20 cellular contexts compared by ENCODE assay signal in the genomic region with DNA sequence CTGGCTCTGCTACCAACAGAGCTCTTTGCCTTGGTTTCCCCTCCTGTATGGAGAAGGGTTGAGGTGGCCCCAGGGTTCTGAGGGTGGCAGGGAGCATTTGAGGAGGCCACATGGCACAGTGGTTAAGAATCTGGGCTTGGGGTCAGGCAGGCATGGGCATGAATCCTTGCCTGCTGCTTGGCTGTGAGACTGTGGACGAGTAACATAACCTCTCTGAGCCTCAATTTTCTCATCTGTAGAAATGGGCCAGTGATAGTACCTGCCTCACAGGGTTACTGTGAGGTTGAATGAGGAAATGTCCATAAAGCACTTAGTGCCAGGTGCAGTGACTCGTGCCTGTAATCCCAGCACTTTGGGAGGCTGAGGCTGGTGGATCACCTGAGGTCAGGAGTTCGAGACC. TPM values are rescaled to one million over a fixed set of nuclear protein-coding genes. Genes with fewer than 3 reads are reported as not detected.
DNase-seq lines count a peak whose midpoint lies in the region; ATAC-seq and TF ChIP-seq lines count a peak whose summit lies in the region.
"Had no signal": no experiment of that assay in that cellular context is flagged by ENCODE, and none has a peak within 500 bp of the region (broad histone marks: within the 10 kb centered on the region; RNA-seq: fewer than 3 reads in every experiment).

No MANE protein-coding gene starts in this region.

- H3K27ac Mint-ChIP-seq in stimulated activated effector memory CD8-positive, alpha-beta T cell treated with anti-CD3 and anti-CD28 coated beads, Interleukin-12 subunit alpha, Interleukin-12 subunit beta, amount 100 ng/mL, for 72 hours: no peak overlapping the region
- H3K27ac Mint-ChIP-seq: activated naive CD4-positive, alpha-beta T cell treated with anti-CD3 and anti-CD28 coated beads, Interleukin-2, amount 50 U/mL, for 24 hours; natural killer cell treated with Interleukin-12 subunit alpha and Interleukin-12 subunit beta and Interleukin-15 and Interleukin-18, amount 100 ng/mL, for 72 hours had no signal

- no peak overlapping the region for H3K14ac ChIP-seq in mesenchymal stem cell (ENCODE audit: low read length in 2 of 2)

- H2BK5ac ChIP-seq in mesenchymal stem cell (ENCODE audit: low read depth, low read length, poor library complexity, severe bottlenecking): no peak overlapping the region

- H2BK12ac ChIP-seq in mesenchymal stem cell (ENCODE audit: low read length in 2 of 2): no peak overlapping the region

- H3K9me3 ChIP-seq in Panc1 (ENCODE audit: control insufficient read depth, insufficient read depth, low read depth, low read length): no peaks in the 10 kb centered on the region
- H3K9me3 ChIP-seq in breast epithelium: no peaks in the 10 kb centered on the region
- no peaks in the 10 kb centered on the region for H3K9me3 ChIP-seq in lower lobe of right lung
- no peaks in the 10 kb centered on the region for H3K9me3 ChIP-seq in mesenchymal stem cell (ENCODE audit: control insufficient read depth, low read length)

- H2BK15ac ChIP-seq in mesenchymal stem cell (ENCODE audit: low read depth, poor library complexity, severe bottlenecking): no peak overlapping the region

- H2AK5ac ChIP-seq in mesenchymal stem cell (ENCODE audit: low read length, severe bottlenecking): no peak overlapping the region

- H3K27me3 ChIP-seq in Panc1 (ENCODE audit: control insufficient read depth, insufficient read depth, low read length): no peaks in the 10 kb centered on the region
- H3K27me3 ChIP-seq in breast epithelium: no peaks in the 10 kb centered on the region
- no peaks in the 10 kb centered on the region for H3K27me3 ChIP-seq in lower lobe of right lung (ENCODE audit: low read depth)
- H3K27me3 ChIP-seq in mesenchymal stem cell (ENCODE audit: control insufficient read depth in 1 of 2, insufficient read depth in 1 of 2, low read length in 2 of 2): no peaks in the 10 kb centered on the region
- H3K27me3 ChIP-seq in foreskin keratinocyte: no peaks in the 10 kb centered on the region
- H3K27me3 ChIP-seq: brain microvascular endothelial cell had no signal

- intact Hi-C loops in Panc1 (cut with micrococcal nuclease; ENCODE audit: unreplicated experiment) (no loop called here), breast epithelium (cut with DNase I; ENCODE audit: low total_unique reads) (no loop called here), lower lobe of right lung (cut with DNase I) (no loop called here)

- CTCF ChIA-PET in Panc1 (lab: Charles Lee): no interaction called here

- no peak overlapping the region for H2BK120ac ChIP-seq in mesenchymal stem cell (ENCODE audit: low read depth, low read length)

- no peaks in the 10 kb centered on the region for H3K79me1 ChIP-seq in mesenchymal stem cell (replicated peaks; ENCODE audit: low read length, poor library complexity, severe bottlenecking)

- no peak overlapping the region for H2AFZ ChIP-seq in mesenchymal stem cell (ENCODE audit: low read depth, low read length)

- no peak overlapping the region for H3K4me2 ChIP-seq in mesenchymal stem cell (ENCODE audit: low read length, poor library complexity, severe bottlenecking)

- peak overlapping the region; percentile 25 for H3K27ac ChIP-seq in Panc1 (ENCODE audit: low read length)
- H3K27ac ChIP-seq in breast epithelium: peak overlapping the region; percentile 96 to 99
- peak overlapping the region; percentile 69 for H3K27ac ChIP-seq in lower lobe of right lung
- H3K27ac ChIP-seq in temporal lobe (ENCODE audit: low read depth, low read length): peak overlapping the region; percentile 100
- no peak overlapping the region for H3K27ac ChIP-seq in mesenchymal stem cell (ENCODE audit: low read length, poor library complexity, severe bottlenecking)
- H3K27ac ChIP-seq in foreskin keratinocyte: no peak overlapping the region
- H3K27ac ChIP-seq: brain microvascular endothelial cell had no signal

- H3K23ac ChIP-seq in mesenchymal stem cell (ENCODE audit: low read length in 2 of 2): no peak overlapping the region

- H3K9ac ChIP-seq in mesenchymal stem cell (ENCODE audit: low read length): no peak overlapping the region

- H3K36me3 ChIP-seq in Panc1 (ENCODE audit: control insufficient read depth, insufficient read depth, low read length): no peaks in the 10 kb centered on the region
- H3K36me3 ChIP-seq in breast epithelium: no peaks in the 10 kb centered on the region
- H3K36me3 ChIP-seq in lower lobe of right lung: no peaks in the 10 kb centered on the region
- H3K36me3 ChIP-seq in mesenchymal stem cell (ENCODE audit: control insufficient read depth in 1 of 2, insufficient read depth in 2 of 2, low read depth in 1 of 2, low read length in 2 of 2): peaks cover 18 to 75% of the 10 kb centered on the region in 2 experiments

- BruUV-seq in Panc1 (replicated peaks; lab: Mats Ljungman, UMichigan): no TSS peak

- DNase-seq in Panc1 (ENCODE audit: low read depth, low spot score) (no peak), breast epithelium (ENCODE audit: low spot score in 2 of 2) (no peak), lower lobe of right lung (no peak), mesenchymal stem cell (no peak), foreskin keratinocyte (no peak)
- no peak for DNase-seq in stimulated activated effector memory CD8-positive, alpha-beta T cell treated with anti-CD3 and anti-CD28 coated beads, Interleukin-12 subunit alpha, Interleukin-12 subunit beta, amount 100 ng/mL, for 72 hours (ENCODE audit: low spot score in 2 of 2)
- DNase-seq: activated CD4-positive, alpha-beta T cell treated with anti-CD3 and anti-CD28 coated beads, Interleukin-2, amount 50 U/mL, for 48 hours; activated T-cell treated with anti-CD3 and anti-CD28 coated beads, Interleukin-2, amount 50 U/mL, for 4 hours; brain microvascular endothelial cell; COR-L47; HCEC 1CT; head of caudate nucleus; NCI-H187 treated with DMSO at 0.1 percent for 48 hours; NCI-H446 treated with DMSO at 0.1 percent for 48 hours had no signal

- no peaks in the 10 kb centered on the region for H3K4me1 Mint-ChIP-seq in stimulated activated effector memory CD8-positive, alpha-beta T cell treated with anti-CD3 and anti-CD28 coated beads, Interleukin-12 subunit alpha, Interleukin-12 subunit beta, amount 100 ng/mL, for 72 hours
- H3K4me1 Mint-ChIP-seq: activated naive CD4-positive, alpha-beta T cell treated with anti-CD3 and anti-CD28 coated beads, Interleukin-2, amount 50 U/mL, for 24 hours had no signal

- H3K18ac ChIP-seq in mesenchymal stem cell (ENCODE audit: low read depth in 1 of 2, low read length in 2 of 2): no peak overlapping the region

- ATAC-seq in Panc1 (no peak), lower lobe of right lung (no peak), HG03159 (IDR thresholded peaks at IDR 0.05; ENCODE audit: unreplicated experiment) (no peak), foreskin keratinocyte (no peak)
- no peak for ATAC-seq in stimulated activated effector memory CD8-positive, alpha-beta T cell treated with anti-CD3 and anti-CD28 coated beads, Interleukin-12 subunit alpha, Interleukin-12 subunit beta, amount 100 ng/mL, for 72 hours
- ATAC-seq: activated T-cell treated with anti-CD3 and anti-CD28 coated beads, Interleukin-2, amount 50 U/mL, for 4 hours; K562; natural killer cell treated with Interleukin-12 subunit alpha and Interleukin-12 subunit beta and Interleukin-15 and Interleukin-18, amount 100 ng/mL, for 72 hours; stimulated activated memory B cell treated with anti-CD40 and anti-IgM and Interleukin-4, amounts not matched to agents 10 μg/mL and 1 μg/mL and 100 μg/mL, for 72 hours had no signal

- no peak overlapping the region for H3K4me3 Mint-ChIP-seq in stimulated activated effector memory CD8-positive, alpha-beta T cell treated with anti-CD3 and anti-CD28 coated beads, Interleukin-12 subunit alpha, Interleukin-12 subunit beta, amount 100 ng/mL, for 72 hours
- H3K4me3 Mint-ChIP-seq: activated naive CD4-positive, alpha-beta T cell treated with anti-CD3 and anti-CD28 coated beads, Interleukin-2, amount 50 U/mL, for 24 hours; activated T-cell treated with anti-CD3 and anti-CD28 coated beads, Interleukin-2, amount 50 U/mL, for 4 hours; natural killer cell treated with Interleukin-12 subunit alpha and Interleukin-12 subunit beta and Interleukin-15 and Interleukin-18, amount 100 ng/mL, for 72 hours; stimulated activated memory B cell treated with anti-CD40 and anti-IgM and Interleukin-4, amounts not matched to agents 10 μg/mL and 1 μg/mL and 100 μg/mL, for 72 hours had no signal

- in situ Hi-C loops in Panc1 (cut with HindIII; ENCODE audit: low pct_unique_long_range_greater_than_20kb, low sequenced_read_pairs): no loop called here

- TF ChIP-seq POLR2A in breast epithelium (IDR thresholded peaks at IDR 0.05): no peak

- peaks cover 88% of the 10 kb centered on the region for H3K4me1 ChIP-seq in Panc1 (ENCODE audit: control insufficient read depth, insufficient read depth, low read length)
- H3K4me1 ChIP-seq in breast epithelium: peaks cover 50 to 82% of the 10 kb centered on the region in 2 donors
- peaks cover 98% of the 10 kb centered on the region for H3K4me1 ChIP-seq in lower lobe of right lung
- peaks cover 79% of the 10 kb centered on the region for H3K4me1 ChIP-seq in mesenchymal stem cell (ENCODE audit: control insufficient read depth, insufficient read depth, low read depth, low read length)
- peaks cover 51% of the 10 kb centered on the region for H3K4me1 ChIP-seq in foreskin keratinocyte

- no peak overlapping the region for H4K8ac ChIP-seq in mesenchymal stem cell (ENCODE audit: low read length)

- POLR2A ChIA-PET in Panc1 (lab: Charles Lee): no interaction called here

- no peaks in the 10 kb centered on the region for H3K36me3 Mint-ChIP-seq in stimulated activated effector memory CD8-positive, alpha-beta T cell treated with anti-CD3 and anti-CD28 coated beads, Interleukin-12 subunit alpha, Interleukin-12 subunit beta, amount 100 ng/mL, for 72 hours
- H3K36me3 Mint-ChIP-seq: activated naive CD4-positive, alpha-beta T cell treated with anti-CD3 and anti-CD28 coated beads, Interleukin-2, amount 50 U/mL, for 24 hours; natural killer cell treated with Interleukin-12 subunit alpha and Interleukin-12 subunit beta and Interleukin-15 and Interleukin-18, amount 100 ng/mL, for 72 hours had no signal

- 100% methylated on average over 1 of the region's 3 CpGs for whole genome bisulfite sequencing in mesenchymal stem cell

- H3K9me3 Mint-ChIP-seq in stimulated activated effector memory CD8-positive, alpha-beta T cell treated with anti-CD3 and anti-CD28 coated beads, Interleukin-12 subunit alpha, Interleukin-12 subunit beta, amount 100 ng/mL, for 72 hours: no peaks in the 10 kb centered on the region
- H3K9me3 Mint-ChIP-seq: activated naive CD4-positive, alpha-beta T cell treated with anti-CD3 and anti-CD28 coated beads, Interleukin-2, amount 50 U/mL, for 24 hours; activated T-cell treated with anti-CD3 and anti-CD28 coated beads, Interleukin-2, amount 50 U/mL, for 4 hours; natural killer cell treated with Interleukin-12 subunit alpha and Interleukin-12 subunit beta and Interleukin-15 and Interleukin-18, amount 100 ng/mL, for 72 hours; stimulated activated memory B cell treated with anti-CD40 and anti-IgM and Interleukin-4, amounts not matched to agents 10 μg/mL and 1 μg/mL and 100 μg/mL, for 72 hours had no signal

- no peak overlapping the region for H3K4ac ChIP-seq in mesenchymal stem cell (ENCODE audit: low read depth in 1 of 2, low read length in 2 of 2)

- H4K91ac ChIP-seq in mesenchymal stem cell (ENCODE audit: low read length): no peak overlapping the region

- H3K4me3 ChIP-seq in Panc1 (ENCODE audit: low read depth in 2 of 2, low read length in 2 of 2) (no peak overlapping the region), breast epithelium (no peak overlapping the region), lower lobe of right lung (no peak overlapping the region), mesenchymal stem cell (ENCODE audit: insufficient read depth in 1 of 2, low read depth in 1 of 2, low read length in 2 of 2) (no peak overlapping the region)
- H3K4me3 ChIP-seq: K562 had no signal

- no peak for TF ChIP-seq CTCF in Panc1 (IDR thresholded peaks at IDR 0.05)
- no peak for TF ChIP-seq CTCF in breast epithelium (IDR thresholded peaks at IDR 0.05)
- no peak for TF ChIP-seq CTCF in lower lobe of right lung (IDR thresholded peaks at IDR 0.05)
- TF ChIP-seq CTCF in foreskin keratinocyte (conservative IDR thresholded peaks at IDR 0.05): no peak

RNA-seq across cellular contexts. Expression of a gene that starts 5.1 kb away (rescaled TPM):
- total RNA-seq in Panc1 (2021; ENCODE audit: unreplicated experiment) (142 TPM), breast epithelium (10 to 100 TPM; 46.7 to 92.3 (median 74.1) TPM), lower lobe of right lung (117 TPM), temporal lobe (28.0 TPM), foreskin keratinocyte (53.4 and 56.2 TPM in 2 replicates)
- 80.5 TPM for polyA plus RNA-seq in Panc1 (2012; ENCODE audit: insufficient read length)
- 64.3 TPM for polyA plus RNA-seq in mesenchymal stem cell (2013, experiment 1 of 2)
- 64.6 TPM for polyA plus RNA-seq in mesenchymal stem cell (2013, experiment 2 of 2)
- polyA plus RNA-seq in foreskin keratinocyte: 15.3 and 16.8 TPM in 2 replicates

RNA-seq across cellular contexts. Expression of a gene that starts 53.3 kb away (rescaled TPM):
- total RNA-seq in Panc1 (2021; ENCODE audit: unreplicated experiment): 1,959 TPM
- polyA plus RNA-seq in Panc1 (2012; ENCODE audit: insufficient read length): 1,891 TPM
- 1,000 to 10,000 TPM; 3,271 to 4,472 (median 4,011) TPM for total RNA-seq in breast epithelium
- total RNA-seq in lower lobe of right lung: 1,651 TPM
- total RNA-seq in temporal lobe: 1,676 TPM
- polyA plus RNA-seq in mesenchymal stem cell (2013, experiment 1 of 2): 3,588 TPM
- 3,623 TPM for polyA plus RNA-seq in mesenchymal stem cell (2013, experiment 2 of 2)
- total RNA-seq in foreskin keratinocyte: 2,193 and 2,437 TPM in 2 replicates
- polyA plus RNA-seq in foreskin keratinocyte: 3,381 and 3,638 TPM in 2 replicates

Comparison
In these comparisons a context has a peak if more than half of its experiments do, and no peak if none do; other contexts are left out.
1. H3K27ac ChIP-seq: peak in Panc1 (single experiment), breast epithelium (2 of 2), lower lobe of right lung (single experiment) and temporal lobe (single experiment); none in mesenchymal stem cell (single experiment) and foreskin keratinocyte (single experiment).